1 cellular context compared by ENCODE assay signal in the genomic region with DNA sequence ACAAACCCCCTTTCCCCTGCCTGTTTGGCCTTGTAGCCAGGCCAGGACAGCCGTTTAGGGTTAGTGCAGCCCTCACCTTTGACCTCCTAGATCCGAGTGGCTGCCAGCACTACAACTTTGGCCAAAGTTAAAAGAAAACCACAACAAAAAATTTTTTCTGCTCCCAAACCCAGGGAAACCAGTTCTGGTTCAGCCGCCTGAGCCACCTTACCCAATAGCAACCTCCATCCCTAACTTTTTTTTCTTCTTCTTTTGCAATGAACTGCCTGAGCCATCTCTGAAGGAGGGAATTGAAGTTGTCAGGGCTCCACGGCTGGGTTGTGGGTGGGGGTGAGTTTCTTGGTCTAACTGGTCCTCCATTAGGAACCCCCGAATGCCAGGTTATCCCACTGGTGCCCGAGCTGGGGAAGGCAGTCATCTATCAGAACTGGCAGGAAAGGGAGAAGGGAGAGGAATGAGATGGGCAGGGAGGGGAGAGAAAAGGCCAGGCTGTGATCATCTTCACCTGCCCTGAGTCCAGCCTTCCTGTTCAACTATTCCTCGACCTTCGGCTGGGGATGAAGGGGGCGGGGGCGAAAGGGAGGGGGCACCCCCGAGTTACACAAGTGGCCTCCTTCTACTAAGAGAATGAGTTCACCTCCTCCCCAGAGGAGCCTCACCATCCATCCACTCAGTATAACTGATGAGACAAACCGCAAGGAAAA.
TF ChIP-seq lines count a peak whose summit lies in the region.

No MANE protein-coding gene starts in this region.

TF ChIP-seq in K562, 482 proteins besides CTCF, POLR2A, EP300 and RAD21:
- TF ChIP-seq RHOXF2B (CRISPR knock-in tag; conservative IDR thresholded peaks at IDR 0.05) (no peak), NFXL1 (CRISPR knock-in tag; IDR thresholded peaks at IDR 0.05) (no peak), CREB1 (IDR thresholded peaks at IDR 0.05) (no peak), CREB1 (CRISPR knock-in tag; IDR thresholded peaks at IDR 0.05) (no peak), ESRRA (IDR thresholded peaks at IDR 0.05; ENCODE audit: borderline replicate concordance, low read depth) (no peak), TAL1 (IDR thresholded peaks at IDR 0.05) (no peak), U2AF1 (optimal IDR thresholded peaks at IDR 0.05; ENCODE audit: low read depth, low read length) (no peak), RFX7 (CRISPR knock-in tag; IDR thresholded peaks at IDR 0.05) (no peak), TCFL5 (CRISPR knock-in tag; conservative IDR thresholded peaks at IDR 0.05) (no peak), SREBF1 (IDR thresholded peaks at IDR 0.05; ENCODE audit: borderline replicate concordance, low read depth, low read length) (no peak), CC2D1A (IDR thresholded peaks at IDR 0.05) (no peak), MAZ (CRISPR knock-in tag; conservative IDR thresholded peaks at IDR 0.05 in 1 of 2, IDR thresholded peaks at IDR 0.05 in 1 of 2) (peak in 1 of 2 experiments; percentile 22; a peak in 1 of 4 replicates), EGR1 (conservative IDR thresholded peaks at IDR 0.05) (0 out of 2 replicates have a peak, but pooled peaks have one; percentile 19), ZNF174 (CRISPR knock-in tag; IDR thresholded peaks at IDR 0.05) (no peak), NONO (IDR thresholded peaks at IDR 0.05; ENCODE audit: low read depth in 2 of 2, low read length in 1 of 2) (no peak), CCAR2 (IDR thresholded peaks at IDR 0.05; ENCODE audit: low read depth, low read length) (no peak)
- TF ChIP-seq, protein P1, sequence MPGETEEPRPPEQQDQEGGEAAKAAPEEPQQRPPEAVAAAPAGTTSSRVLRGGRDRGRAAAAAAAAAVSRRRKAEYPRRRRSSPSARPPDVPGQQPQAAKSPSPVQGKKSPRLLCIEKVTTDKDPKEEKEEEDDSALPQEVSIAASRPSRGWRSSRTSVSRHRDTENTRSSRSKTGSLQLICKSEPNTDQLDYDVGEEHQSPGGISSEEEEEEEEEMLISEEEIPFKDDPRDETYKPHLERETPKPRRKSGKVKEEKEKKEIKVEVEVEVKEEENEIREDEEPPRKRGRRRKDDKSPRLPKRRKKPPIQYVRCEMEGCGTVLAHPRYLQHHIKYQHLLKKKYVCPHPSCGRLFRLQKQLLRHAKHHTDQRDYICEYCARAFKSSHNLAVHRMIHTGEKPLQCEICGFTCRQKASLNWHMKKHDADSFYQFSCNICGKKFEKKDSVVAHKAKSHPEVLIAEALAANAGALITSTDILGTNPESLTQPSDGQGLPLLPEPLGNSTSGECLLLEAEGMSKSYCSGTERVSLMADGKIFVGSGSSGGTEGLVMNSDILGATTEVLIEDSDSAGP (CRISPR knock-in tag; IDR thresholded peaks at IDR 0.05) = no peak
- TF ChIP-seq, protein P2, sequence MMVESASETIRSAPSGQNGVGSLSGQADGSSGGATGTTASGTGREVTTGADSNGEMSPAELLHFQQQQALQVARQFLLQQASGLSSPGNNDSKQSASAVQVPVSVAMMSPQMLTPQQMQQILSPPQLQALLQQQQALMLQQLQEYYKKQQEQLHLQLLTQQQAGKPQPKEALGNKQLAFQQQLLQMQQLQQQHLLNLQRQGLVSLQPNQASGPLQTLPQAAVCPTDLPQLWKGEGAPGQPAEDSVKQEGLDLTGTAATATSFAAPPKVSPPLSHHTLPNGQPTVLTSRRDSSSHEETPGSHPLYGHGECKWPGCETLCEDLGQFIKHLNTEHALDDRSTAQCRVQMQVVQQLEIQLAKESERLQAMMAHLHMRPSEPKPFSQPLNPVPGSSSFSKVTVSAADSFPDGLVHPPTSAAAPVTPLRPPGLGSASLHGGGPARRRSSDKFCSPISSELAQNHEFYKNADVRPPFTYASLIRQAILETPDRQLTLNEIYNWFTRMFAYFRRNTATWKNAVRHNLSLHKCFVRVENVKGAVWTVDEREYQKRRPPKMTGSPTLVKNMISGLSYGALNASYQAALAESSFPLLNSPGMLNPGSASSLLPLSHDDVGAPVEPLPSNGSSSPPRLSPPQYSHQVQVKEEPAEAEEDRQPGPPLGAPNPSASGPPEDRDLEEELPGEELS (CRISPR knock-in tag; IDR thresholded peaks at IDR 0.05; ENCODE audit: borderline replicate concordance) = no peak
- TF ChIP-seq, protein P3, sequence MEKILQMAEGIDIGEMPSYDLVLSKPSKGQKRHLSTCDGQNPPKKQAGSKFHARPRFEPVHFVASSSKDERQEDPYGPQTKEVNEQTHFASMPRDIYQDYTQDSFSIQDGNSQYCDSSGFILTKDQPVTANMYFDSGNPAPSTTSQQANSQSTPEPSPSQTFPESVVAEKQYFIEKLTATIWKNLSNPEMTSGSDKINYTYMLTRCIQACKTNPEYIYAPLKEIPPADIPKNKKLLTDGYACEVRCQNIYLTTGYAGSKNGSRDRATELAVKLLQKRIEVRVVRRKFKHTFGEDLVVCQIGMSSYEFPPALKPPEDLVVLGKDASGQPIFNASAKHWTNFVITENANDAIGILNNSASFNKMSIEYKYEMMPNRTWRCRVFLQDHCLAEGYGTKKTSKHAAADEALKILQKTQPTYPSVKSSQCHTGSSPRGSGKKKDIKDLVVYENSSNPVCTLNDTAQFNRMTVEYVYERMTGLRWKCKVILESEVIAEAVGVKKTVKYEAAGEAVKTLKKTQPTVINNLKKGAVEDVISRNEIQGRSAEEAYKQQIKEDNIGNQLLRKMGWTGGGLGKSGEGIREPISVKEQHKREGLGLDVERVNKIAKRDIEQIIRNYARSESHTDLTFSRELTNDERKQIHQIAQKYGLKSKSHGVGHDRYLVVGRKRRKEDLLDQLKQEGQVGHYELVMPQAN (IDR thresholded peaks at IDR 0.05; ENCODE audit: borderline replicate concordance) = no peak
- TF ChIP-seq, protein P4, sequence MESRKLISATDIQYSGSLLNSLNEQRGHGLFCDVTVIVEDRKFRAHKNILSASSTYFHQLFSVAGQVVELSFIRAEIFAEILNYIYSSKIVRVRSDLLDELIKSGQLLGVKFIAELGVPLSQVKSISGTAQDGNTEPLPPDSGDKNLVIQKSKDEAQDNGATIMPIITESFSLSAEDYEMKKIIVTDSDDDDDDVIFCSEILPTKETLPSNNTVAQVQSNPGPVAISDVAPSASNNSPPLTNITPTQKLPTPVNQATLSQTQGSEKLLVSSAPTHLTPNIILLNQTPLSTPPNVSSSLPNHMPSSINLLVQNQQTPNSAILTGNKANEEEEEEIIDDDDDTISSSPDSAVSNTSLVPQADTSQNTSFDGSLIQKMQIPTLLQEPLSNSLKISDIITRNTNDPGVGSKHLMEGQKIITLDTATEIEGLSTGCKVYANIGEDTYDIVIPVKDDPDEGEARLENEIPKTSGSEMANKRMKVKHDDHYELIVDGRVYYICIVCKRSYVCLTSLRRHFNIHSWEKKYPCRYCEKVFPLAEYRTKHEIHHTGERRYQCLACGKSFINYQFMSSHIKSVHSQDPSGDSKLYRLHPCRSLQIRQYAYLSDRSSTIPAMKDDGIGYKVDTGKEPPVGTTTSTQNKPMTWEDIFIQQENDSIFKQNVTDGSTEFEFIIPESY (CRISPR knock-in tag; IDR thresholded peaks at IDR 0.05) = no peak
- TF ChIP-seq, protein P5, sequence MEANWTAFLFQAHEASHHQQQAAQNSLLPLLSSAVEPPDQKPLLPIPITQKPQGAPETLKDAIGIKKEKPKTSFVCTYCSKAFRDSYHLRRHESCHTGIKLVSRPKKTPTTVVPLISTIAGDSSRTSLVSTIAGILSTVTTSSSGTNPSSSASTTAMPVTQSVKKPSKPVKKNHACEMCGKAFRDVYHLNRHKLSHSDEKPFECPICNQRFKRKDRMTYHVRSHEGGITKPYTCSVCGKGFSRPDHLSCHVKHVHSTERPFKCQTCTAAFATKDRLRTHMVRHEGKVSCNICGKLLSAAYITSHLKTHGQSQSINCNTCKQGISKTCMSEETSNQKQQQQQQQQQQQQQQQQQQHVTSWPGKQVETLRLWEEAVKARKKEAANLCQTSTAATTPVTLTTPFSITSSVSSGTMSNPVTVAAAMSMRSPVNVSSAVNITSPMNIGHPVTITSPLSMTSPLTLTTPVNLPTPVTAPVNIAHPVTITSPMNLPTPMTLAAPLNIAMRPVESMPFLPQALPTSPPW (CRISPR knock-in tag; IDR thresholded peaks at IDR 0.05) = peak; percentile 43
- TF ChIP-seq, protein P6, sequence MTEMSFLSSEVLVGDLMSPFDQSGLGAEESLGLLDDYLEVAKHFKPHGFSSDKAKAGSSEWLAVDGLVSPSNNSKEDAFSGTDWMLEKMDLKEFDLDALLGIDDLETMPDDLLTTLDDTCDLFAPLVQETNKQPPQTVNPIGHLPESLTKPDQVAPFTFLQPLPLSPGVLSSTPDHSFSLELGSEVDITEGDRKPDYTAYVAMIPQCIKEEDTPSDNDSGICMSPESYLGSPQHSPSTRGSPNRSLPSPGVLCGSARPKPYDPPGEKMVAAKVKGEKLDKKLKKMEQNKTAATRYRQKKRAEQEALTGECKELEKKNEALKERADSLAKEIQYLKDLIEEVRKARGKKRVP (CRISPR knock-in tag; IDR thresholded peaks at IDR 0.05) = no peak
- TF ChIP-seq, protein P7, sequence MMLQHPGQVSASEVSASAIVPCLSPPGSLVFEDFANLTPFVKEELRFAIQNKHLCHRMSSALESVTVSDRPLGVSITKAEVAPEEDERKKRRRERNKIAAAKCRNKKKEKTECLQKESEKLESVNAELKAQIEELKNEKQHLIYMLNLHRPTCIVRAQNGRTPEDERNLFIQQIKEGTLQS (IDR thresholded peaks at IDR 0.05) = no peak
- TF ChIP-seq, protein P7 (CRISPR knock-in tag; conservative IDR thresholded peaks at IDR 0.05) = no peak
- TF ChIP-seq, protein P8, sequence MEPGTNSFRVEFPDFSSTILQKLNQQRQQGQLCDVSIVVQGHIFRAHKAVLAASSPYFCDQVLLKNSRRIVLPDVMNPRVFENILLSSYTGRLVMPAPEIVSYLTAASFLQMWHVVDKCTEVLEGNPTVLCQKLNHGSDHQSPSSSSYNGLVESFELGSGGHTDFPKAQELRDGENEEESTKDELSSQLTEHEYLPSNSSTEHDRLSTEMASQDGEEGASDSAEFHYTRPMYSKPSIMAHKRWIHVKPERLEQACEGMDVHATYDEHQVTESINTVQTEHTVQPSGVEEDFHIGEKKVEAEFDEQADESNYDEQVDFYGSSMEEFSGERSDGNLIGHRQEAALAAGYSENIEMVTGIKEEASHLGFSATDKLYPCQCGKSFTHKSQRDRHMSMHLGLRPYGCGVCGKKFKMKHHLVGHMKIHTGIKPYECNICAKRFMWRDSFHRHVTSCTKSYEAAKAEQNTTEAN (CRISPR knock-in tag; IDR thresholded peaks at IDR 0.05) = no peak
- TF ChIP-seq, protein P9, sequence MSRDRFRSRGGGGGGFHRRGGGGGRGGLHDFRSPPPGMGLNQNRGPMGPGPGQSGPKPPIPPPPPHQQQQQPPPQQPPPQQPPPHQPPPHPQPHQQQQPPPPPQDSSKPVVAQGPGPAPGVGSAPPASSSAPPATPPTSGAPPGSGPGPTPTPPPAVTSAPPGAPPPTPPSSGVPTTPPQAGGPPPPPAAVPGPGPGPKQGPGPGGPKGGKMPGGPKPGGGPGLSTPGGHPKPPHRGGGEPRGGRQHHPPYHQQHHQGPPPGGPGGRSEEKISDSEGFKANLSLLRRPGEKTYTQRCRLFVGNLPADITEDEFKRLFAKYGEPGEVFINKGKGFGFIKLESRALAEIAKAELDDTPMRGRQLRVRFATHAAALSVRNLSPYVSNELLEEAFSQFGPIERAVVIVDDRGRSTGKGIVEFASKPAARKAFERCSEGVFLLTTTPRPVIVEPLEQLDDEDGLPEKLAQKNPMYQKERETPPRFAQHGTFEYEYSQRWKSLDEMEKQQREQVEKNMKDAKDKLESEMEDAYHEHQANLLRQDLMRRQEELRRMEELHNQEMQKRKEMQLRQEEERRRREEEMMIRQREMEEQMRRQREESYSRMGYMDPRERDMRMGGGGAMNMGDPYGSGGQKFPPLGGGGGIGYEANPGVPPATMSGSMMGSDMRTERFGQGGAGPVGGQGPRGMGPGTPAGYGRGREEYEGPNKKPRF (IDR thresholded peaks at IDR 0.05; ENCODE audit: low read depth, low read length) = no peak
- TF ChIP-seq, protein P10, sequence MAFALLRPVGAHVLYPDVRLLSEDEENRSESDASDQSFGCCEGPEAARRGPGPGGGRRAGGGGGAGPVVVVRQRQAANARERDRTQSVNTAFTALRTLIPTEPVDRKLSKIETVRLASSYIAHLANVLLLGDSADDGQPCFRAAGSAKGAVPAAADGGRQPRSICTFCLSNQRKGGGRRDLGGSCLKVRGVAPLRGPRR (CRISPR knock-in tag; IDR thresholded peaks at IDR 0.05) = no peak
- TF ChIP-seq, protein P11, sequence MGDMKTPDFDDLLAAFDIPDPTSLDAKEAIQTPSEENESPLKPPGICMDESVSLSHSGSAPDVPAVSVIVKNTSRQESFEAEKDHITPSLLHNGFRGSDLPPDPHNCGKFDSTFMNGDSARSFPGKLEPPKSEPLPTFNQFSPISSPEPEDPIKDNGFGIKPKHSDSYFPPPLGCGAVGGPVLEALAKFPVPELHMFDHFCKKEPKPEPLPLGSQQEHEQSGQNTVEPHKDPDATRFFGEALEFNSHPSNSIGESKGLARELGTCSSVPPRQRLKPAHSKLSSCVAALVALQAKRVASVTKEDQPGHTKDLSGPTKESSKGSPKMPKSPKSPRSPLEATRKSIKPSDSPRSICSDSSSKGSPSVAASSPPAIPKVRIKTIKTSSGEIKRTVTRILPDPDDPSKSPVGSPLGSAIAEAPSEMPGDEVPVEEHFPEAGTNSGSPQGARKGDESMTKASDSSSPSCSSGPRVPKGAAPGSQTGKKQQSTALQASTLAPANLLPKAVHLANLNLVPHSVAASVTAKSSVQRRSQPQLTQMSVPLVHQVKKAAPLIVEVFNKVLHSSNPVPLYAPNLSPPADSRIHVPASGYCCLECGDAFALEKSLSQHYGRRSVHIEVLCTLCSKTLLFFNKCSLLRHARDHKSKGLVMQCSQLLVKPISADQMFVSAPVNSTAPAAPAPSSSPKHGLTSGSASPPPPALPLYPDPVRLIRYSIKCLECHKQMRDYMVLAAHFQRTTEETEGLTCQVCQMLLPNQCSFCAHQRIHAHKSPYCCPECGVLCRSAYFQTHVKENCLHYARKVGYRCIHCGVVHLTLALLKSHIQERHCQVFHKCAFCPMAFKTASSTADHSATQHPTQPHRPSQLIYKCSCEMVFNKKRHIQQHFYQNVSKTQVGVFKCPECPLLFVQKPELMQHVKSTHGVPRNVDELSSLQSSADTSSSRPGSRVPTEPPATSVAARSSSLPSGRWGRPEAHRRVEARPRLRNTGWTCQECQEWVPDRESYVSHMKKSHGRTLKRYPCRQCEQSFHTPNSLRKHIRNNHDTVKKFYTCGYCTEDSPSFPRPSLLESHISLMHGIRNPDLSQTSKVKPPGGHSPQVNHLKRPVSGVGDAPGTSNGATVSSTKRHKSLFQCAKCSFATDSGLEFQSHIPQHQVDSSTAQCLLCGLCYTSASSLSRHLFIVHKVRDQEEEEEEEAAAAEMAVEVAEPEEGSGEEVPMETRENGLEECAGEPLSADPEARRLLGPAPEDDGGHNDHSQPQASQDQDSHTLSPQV (IDR thresholded peaks at IDR 0.05) = no peak
- TF ChIP-seq, protein P12, sequence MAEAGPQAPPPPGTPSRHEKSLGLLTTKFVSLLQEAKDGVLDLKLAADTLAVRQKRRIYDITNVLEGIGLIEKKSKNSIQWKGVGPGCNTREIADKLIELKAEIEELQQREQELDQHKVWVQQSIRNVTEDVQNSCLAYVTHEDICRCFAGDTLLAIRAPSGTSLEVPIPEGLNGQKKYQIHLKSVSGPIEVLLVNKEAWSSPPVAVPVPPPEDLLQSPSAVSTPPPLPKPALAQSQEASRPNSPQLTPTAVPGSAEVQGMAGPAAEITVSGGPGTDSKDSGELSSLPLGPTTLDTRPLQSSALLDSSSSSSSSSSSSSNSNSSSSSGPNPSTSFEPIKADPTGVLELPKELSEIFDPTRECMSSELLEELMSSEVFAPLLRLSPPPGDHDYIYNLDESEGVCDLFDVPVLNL (CRISPR knock-in tag; IDR thresholded peaks at IDR 0.05; ENCODE audit: low read depth) = no peak
